In the genomic region with DNA sequence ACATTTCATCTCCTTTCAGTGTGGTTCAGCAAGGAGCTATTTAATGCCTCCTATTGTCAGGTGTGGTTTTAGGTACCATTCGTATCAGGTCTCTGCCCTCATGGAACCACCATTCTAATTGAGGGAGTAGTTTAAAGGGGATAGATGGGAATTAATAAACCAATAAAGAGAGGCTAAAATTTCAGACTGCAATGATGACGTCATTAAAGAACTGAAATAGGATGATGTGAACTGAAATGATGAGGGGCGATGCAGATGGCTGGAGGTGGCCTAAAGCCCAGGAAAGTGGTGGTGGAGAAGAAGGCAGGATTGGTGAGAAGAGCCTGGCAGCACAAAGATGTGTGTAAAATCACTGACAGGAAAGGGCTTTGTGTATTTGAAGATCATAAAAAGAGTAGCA, we compare ENCODE assay signal across 28 cellular contexts.
"Had no signal": no experiment of that assay in that cellular context is flagged by ENCODE, and none has a peak within 500 bp of the region (broad histone marks: within the 10 kb centered on the region; RNA-seq: fewer than 3 reads in every experiment).

No MANE protein-coding gene starts in this region.

- DNase-seq: colonic mucosa; cortex of kidney; dermis blood vessel endothelial cell; dorsolateral prefrontal cortex; effector CD4-positive, alpha-beta T cell; effector CD8-positive, alpha-beta T cell; effector memory CD4-positive, alpha-beta T cell; effector memory CD8-positive, alpha-beta T cell; endodermal cell; erythroblast; esophagus squamous epithelium; foreskin fibroblast; foreskin keratinocyte; foreskin melanocyte; gastrocnemius medialis; glutamatergic neuron; head of caudate nucleus; heart left ventricle; heart right ventricle had no signal

- H2AFZ ChIP-seq: hepatocyte had no signal

- FAIRE-seq: colon, endometrium, endothelial cell of umbilical vein, frontal cortex had no signal

- H3K27ac ChIP-seq: colonic mucosa, coronary artery, dorsolateral prefrontal cortex, epithelial cell of prostate, esophagus muscularis mucosa, esophagus squamous epithelium, foreskin keratinocyte, gastrocnemius medialis, gastroesophageal sphincter, heart left ventricle, heart right ventricle, hepatocyte had no signal

- H3K4me3 ChIP-seq: colonic mucosa, coronary artery, dorsolateral prefrontal cortex, esophagus muscularis mucosa, esophagus squamous epithelium, gastrocnemius medialis, gastroesophageal sphincter, heart left ventricle, heart right ventricle, hepatocyte had no signal

- H3K4me1 ChIP-seq: colonic mucosa, esophagus muscularis mucosa, esophagus squamous epithelium, foreskin keratinocyte, gastrocnemius medialis, gastroesophageal sphincter, heart left ventricle, heart right ventricle had no signal

- H3K9me3 ChIP-seq: colonic mucosa, esophagus muscularis mucosa, esophagus squamous epithelium, gastrocnemius medialis, gastroesophageal sphincter, heart left ventricle had no signal

- H3K4me2 ChIP-seq: hepatocyte had no signal

- H3K79me2 ChIP-seq: hepatocyte had no signal

- H3K36me3 ChIP-seq: colonic mucosa, esophagus muscularis mucosa, esophagus squamous epithelium, gastrocnemius medialis, gastroesophageal sphincter, heart left ventricle, heart right ventricle had no signal

- H3K27me3 ChIP-seq: colonic mucosa, dorsolateral prefrontal cortex, esophagus muscularis mucosa, esophagus squamous epithelium, foreskin keratinocyte, gastrocnemius medialis, gastroesophageal sphincter, heart left ventricle, heart right ventricle, hepatocyte had no signal

- ATAC-seq: effector memory CD8-positive, alpha-beta T cell; foreskin keratinocyte; gastrocnemius medialis; gastroesophageal sphincter; heart left ventricle; heart right ventricle had no signal
